1 cellular context compared by ENCODE assay signal in genomic region chr11:74673956-74674355, GRCh38.
TF ChIP-seq lines count a peak whose summit lies in the region.

No MANE protein-coding gene starts in this region.

TF ChIP-seq in IMR-90, 13 proteins besides CTCF, POLR2A, EP300 and RAD21:
- no peak for TF ChIP-seq MAFK (IDR thresholded peaks at IDR 0.05; ENCODE audit: low read depth, low read length)
- TF ChIP-seq BHLHE40 (IDR thresholded peaks at IDR 0.05; ENCODE audit: low read depth, low read length) = no peak
- no peak for TF ChIP-seq CHD1 (IDR thresholded peaks at IDR 0.05; ENCODE audit: low read depth, low read length)
- no peak for TF ChIP-seq SMC3 (IDR thresholded peaks at IDR 0.05; ENCODE audit: low read depth, low read length)
- no peak for TF ChIP-seq FOS (IDR thresholded peaks at IDR 0.05; ENCODE audit: low read depth, low read length)
- no peak for TF ChIP-seq RCOR1 (IDR thresholded peaks at IDR 0.05; ENCODE audit: insufficient replicate concordance, low read length)
- no peak for TF ChIP-seq NFE2L2 (IDR thresholded peaks at IDR 0.05; ENCODE audit: low read depth, low read length)
- no peak for TF ChIP-seq USF2 (IDR thresholded peaks at IDR 0.05; ENCODE audit: low read depth, low read length)
